ENCODE assay signal across 10 cellular contexts in the genomic region with DNA sequence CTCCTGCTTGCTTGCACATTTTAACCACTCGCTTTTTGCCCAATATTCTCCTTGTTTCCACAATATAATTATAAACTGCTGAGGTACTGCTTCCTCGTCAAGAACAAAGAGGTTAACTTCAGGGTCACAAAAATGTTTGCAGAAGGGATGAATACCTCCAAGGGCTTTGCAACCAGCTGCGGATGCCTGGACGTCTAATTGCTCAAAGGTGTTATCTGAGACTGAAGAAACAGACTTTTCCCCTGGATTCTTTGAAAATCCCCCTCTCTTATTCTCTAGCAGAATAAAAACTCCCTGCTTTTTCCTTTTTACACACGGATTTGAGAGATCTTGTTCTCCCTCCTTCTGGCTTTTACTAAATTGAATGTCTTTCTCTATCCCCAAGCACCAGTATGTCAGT. TPM values are rescaled to one million over a fixed set of nuclear protein-coding genes. Genes with fewer than 3 reads are reported as not detected.
DNase-seq lines count a peak whose midpoint lies in the region; ATAC-seq and TF ChIP-seq lines count a peak whose summit lies in the region.
"Had no signal": no experiment of that assay in that cellular context is flagged by ENCODE, and none has a peak within 500 bp of the region (broad histone marks: within the 10 kb centered on the region; RNA-seq: fewer than 3 reads in every experiment).

No MANE protein-coding gene starts in this region.

- peak overlapping the region; percentile 85 for H3K27ac Mint-ChIP-seq in HFFc6
- H3K27ac Mint-ChIP-seq in activated B cell treated with CpG ODN at 0.5 μM for 24 hours: peak overlapping the region; percentile 84

- no peaks in the 10 kb centered on the region for H3K36me3 ChIP-seq in skeletal muscle tissue (ENCODE audit: control insufficient read depth in 3 of 3, insufficient read depth in 3 of 3, low read length in 3 of 3)

- H3K27me3 ChIP-seq in skeletal muscle tissue (ENCODE audit: control insufficient read depth in 3 of 3, insufficient read depth in 3 of 3, low read length in 3 of 3): no peaks in the 10 kb centered on the region

- H3K4me3 ChIP-seq in iPS-11a (ENCODE audit: low read depth, low read length): peak overlapping the region; percentile 64
- H3K4me3 ChIP-seq in skeletal muscle tissue (ENCODE audit: low read length in 3 of 3): peak overlapping the region; percentile 76 to 95 (median 95)

- POLR2A ChIA-PET in activated B cell treated with CpG ODN at 0.5 μM for 24 hours (lab: Charles Lee): interaction anchor here (1.4 kb wide), 1 partner anchor 37 kb away, joined by 5 read pairs; no protein-coding TSS in a partner anchor

- H3K9me3 ChIP-seq in skeletal muscle tissue (ENCODE audit: control insufficient read depth in 3 of 3, low read length in 3 of 3): no peaks in the 10 kb centered on the region

- TF ChIP-seq CTCF in HFFc6 (IDR thresholded peaks at IDR 0.05): no peak
- TF ChIP-seq CTCF in activated B cell treated with CpG ODN at 0.5 μM for 24 hours (IDR thresholded peaks at IDR 0.05): no peak

- CTCF ChIA-PET in activated B cell treated with CpG ODN at 0.5 μM for 24 hours (lab: Charles Lee): interaction anchor here (0.9 kb wide), 1 partner anchor 57 kb away, joined by 3 read pairs; no protein-coding TSS in a partner anchor

- intact Hi-C loops in activated B cell treated with CpG ODN at 0.5 μM for 24 hours (cut with micrococcal nuclease): loop anchor here (1.0 kb wide), 1 partner anchor 37 kb away; no protein-coding TSS in a partner anchor

- DNase-seq in HFFc6: no peak
- DNase-seq in activated B cell treated with CpG ODN at 0.5 μM for 24 hours: no peak
- DNase-seq in NCI-H1436 (lab: John Stamatoyannopoulos, UW): no peak
- DNase-seq: activated gamma-delta T cell had no signal

- H3K27me3 Mint-ChIP-seq in HFFc6 (ENCODE audit: insufficient read depth) (peaks cover 3% of the 10 kb centered on the region), activated B cell treated with CpG ODN at 0.5 μM for 24 hours (peaks cover 26% of the 10 kb centered on the region)

- ATAC-seq in activated B cell treated with CpG ODN at 0.5 μM for 24 hours (ENCODE audit: low read depth) (no peak), GM19395 (IDR thresholded peaks at IDR 0.05; ENCODE audit: unreplicated experiment) (no peak), GM18909 (IDR thresholded peaks at IDR 0.05; ENCODE audit: poor library complexity, unreplicated experiment) (no peak), HG03095 (IDR thresholded peaks at IDR 0.05; ENCODE audit: unreplicated experiment) (no peak)

- peak overlapping the region; percentile 94 for H3K4me3 Mint-ChIP-seq in HFFc6
- peak overlapping the region; percentile 94 for H3K4me3 Mint-ChIP-seq in activated B cell treated with CpG ODN at 0.5 μM for 24 hours

- no peaks in the 10 kb centered on the region for H3K9me3 Mint-ChIP-seq in HFFc6
- no peaks in the 10 kb centered on the region for H3K9me3 Mint-ChIP-seq in activated B cell treated with CpG ODN at 0.5 μM for 24 hours

- peak overlapping the region; percentile 85 to 98 (median 95) for H3K9ac ChIP-seq in skeletal muscle tissue (ENCODE audit: low read depth in 1 of 3, low read length in 3 of 3)

- H3K4me1 Mint-ChIP-seq in HFFc6 (ENCODE audit: low read depth) (peaks cover 42% of the 10 kb centered on the region), activated B cell treated with CpG ODN at 0.5 μM for 24 hours (peaks cover 25% of the 10 kb centered on the region)

- H3K27ac ChIP-seq in skeletal muscle tissue (ENCODE audit: low read depth, low read length): peak overlapping the region; percentile 94

- H3K4me1 ChIP-seq in skeletal muscle tissue (ENCODE audit: control insufficient read depth in 3 of 3, insufficient read depth in 3 of 3, low read length in 3 of 3): peaks cover 12 to 26% (median 18%) of the 10 kb centered on the region in 3 donors

- H3K36me3 Mint-ChIP-seq in HFFc6 (ENCODE audit: low read depth) (no peaks in the 10 kb centered on the region), activated B cell treated with CpG ODN at 0.5 μM for 24 hours (ENCODE audit: low read depth) (peaks cover 3% of the 10 kb centered on the region)

RNA-seq across cellular contexts. Expression of a gene that starts 0.4 kb away (rescaled TPM):
- 1 to 10 TPM; 4.8 to 8.2 (median 6.8) TPM for total RNA-seq in HFFc6 (2021; fragmentation: NEBNext Ultra II Directional; extraction: Animal tissue kit (Norgen Biotek cat#: 25700))
- 1.5 and 1.8 TPM in 2 replicates for total RNA-seq in activated B cell treated with CpG ODN at 0.5 μM for 24 hours
- total RNA-seq in skeletal muscle tissue: 11.0 TPM

RNA-seq across cellular contexts. Expression of a gene that starts 9.1 kb away (rescaled TPM):
- not detected for total RNA-seq in HFFc6 (2021; fragmentation: NEBNext Ultra II Directional; extraction: Animal tissue kit (Norgen Biotek cat#: 25700))
- not detected in 2 replicates for total RNA-seq in activated B cell treated with CpG ODN at 0.5 μM for 24 hours
- not detected for total RNA-seq in skeletal muscle tissue
- total RNA-seq: subcutaneous adipose tissue had no signal
